Comparison of ENCODE assay signal across 1 cellular context in genomic region chr10:26697163-26697921, GRCh38.
TF ChIP-seq lines count a peak whose summit lies in the region.

TSS of gene PDSS1 (plus strand) at chr10:26697701. CDS start at chr10:26697712, 11 bp downstream.

TF ChIP-seq in A549, 52 proteins besides CTCF, POLR2A, EP300 and RAD21 (continued from another document):
- TF ChIP-seq, protein P1, sequence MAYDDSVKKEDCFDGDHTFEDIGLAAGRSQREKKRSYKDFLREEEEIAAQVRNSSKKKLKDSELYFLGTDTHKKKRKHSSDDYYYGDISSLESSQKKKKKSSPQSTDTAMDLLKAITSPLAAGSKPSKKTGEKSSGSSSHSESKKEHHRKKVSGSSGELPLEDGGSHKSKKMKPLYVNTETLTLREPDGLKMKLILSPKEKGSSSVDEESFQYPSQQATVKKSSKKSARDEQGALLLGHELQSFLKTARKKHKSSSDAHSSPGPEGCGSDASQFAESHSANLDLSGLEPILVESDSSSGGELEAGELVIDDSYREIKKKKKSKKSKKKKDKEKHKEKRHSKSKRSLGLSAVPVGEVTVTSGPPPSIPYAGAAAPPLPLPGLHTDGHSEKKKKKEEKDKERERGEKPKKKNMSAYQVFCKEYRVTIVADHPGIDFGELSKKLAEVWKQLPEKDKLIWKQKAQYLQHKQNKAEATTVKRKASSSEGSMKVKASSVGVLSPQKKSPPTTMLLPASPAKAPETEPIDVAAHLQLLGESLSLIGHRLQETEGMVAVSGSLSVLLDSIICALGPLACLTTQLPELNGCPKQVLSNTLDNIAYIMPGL (CRISPR knock-in tag; IDR thresholded peaks at IDR 0.05; ENCODE audit: borderline replicate concordance), result no peak; the same call in 1 of the 2 replicates
- no peak for TF ChIP-seq BHLHE40 (IDR thresholded peaks at IDR 0.05; ENCODE audit: low read depth, low read length)
- TF ChIP-seq, protein P2, sequence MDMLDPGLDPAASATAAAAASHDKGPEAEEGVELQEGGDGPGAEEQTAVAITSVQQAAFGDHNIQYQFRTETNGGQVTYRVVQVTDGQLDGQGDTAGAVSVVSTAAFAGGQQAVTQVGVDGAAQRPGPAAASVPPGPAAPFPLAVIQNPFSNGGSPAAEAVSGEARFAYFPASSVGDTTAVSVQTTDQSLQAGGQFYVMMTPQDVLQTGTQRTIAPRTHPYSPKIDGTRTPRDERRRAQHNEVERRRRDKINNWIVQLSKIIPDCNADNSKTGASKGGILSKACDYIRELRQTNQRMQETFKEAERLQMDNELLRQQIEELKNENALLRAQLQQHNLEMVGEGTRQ (IDR thresholded peaks at IDR 0.05), result no peak
- no peak for TF ChIP-seq RARB (CRISPR knock-in tag; IDR thresholded peaks at IDR 0.05)
- TF ChIP-seq, protein P3, sequence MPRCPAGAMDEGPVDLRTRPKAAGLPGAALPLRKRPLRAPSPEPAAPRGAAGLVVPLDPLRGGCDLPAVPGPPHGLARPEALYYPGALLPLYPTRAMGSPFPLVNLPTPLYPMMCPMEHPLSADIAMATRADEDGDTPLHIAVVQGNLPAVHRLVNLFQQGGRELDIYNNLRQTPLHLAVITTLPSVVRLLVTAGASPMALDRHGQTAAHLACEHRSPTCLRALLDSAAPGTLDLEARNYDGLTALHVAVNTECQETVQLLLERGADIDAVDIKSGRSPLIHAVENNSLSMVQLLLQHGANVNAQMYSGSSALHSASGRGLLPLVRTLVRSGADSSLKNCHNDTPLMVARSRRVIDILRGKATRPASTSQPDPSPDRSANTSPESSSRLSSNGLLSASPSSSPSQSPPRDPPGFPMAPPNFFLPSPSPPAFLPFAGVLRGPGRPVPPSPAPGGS (IDR thresholded peaks at IDR 0.05), result peak; percentile 28; the same call in 1 of the 3 replicates
- no peak; a peak in 1 of 4 replicates for TF ChIP-seq CEBPB (IDR thresholded peaks at IDR 0.05)
- no peak for TF ChIP-seq SMC3 (IDR thresholded peaks at IDR 0.05)
- TF ChIP-seq ZC3H11A (IDR thresholded peaks at IDR 0.05), result no peak
- no peak for TF ChIP-seq RNF2 (IDR thresholded peaks at IDR 0.05; ENCODE audit: borderline replicate concordance, low read depth)
- TF ChIP-seq EHF (CRISPR knock-in tag; IDR thresholded peaks at IDR 0.05), result no peak
- TF ChIP-seq, protein P4, sequence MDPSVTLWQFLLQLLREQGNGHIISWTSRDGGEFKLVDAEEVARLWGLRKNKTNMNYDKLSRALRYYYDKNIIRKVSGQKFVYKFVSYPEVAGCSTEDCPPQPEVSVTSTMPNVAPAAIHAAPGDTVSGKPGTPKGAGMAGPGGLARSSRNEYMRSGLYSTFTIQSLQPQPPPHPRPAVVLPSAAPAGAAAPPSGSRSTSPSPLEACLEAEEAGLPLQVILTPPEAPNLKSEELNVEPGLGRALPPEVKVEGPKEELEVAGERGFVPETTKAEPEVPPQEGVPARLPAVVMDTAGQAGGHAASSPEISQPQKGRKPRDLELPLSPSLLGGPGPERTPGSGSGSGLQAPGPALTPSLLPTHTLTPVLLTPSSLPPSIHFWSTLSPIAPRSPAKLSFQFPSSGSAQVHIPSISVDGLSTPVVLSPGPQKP (IDR thresholded peaks at IDR 0.05; ENCODE audit: low read depth, low read length), result no peak
- no peak for TF ChIP-seq FOSL2 (IDR thresholded peaks at IDR 0.05)
- no peak for TF ChIP-seq FOSL2 (CRISPR knock-in tag; IDR thresholded peaks at IDR 0.05)
- TF ChIP-seq HEYL (CRISPR knock-in tag; IDR thresholded peaks at IDR 0.05), result no peak
- TF ChIP-seq ZSCAN20 (CRISPR knock-in tag; IDR thresholded peaks at IDR 0.05), result no peak
- TF ChIP-seq ESRRA (IDR thresholded peaks at IDR 0.05; ENCODE audit: borderline replicate concordance, low read length), result no peak
- no peak for TF ChIP-seq HOXA7 (CRISPR knock-in tag; IDR thresholded peaks at IDR 0.05)
